1 cellular context compared by ENCODE assay signal in the genomic region with DNA sequence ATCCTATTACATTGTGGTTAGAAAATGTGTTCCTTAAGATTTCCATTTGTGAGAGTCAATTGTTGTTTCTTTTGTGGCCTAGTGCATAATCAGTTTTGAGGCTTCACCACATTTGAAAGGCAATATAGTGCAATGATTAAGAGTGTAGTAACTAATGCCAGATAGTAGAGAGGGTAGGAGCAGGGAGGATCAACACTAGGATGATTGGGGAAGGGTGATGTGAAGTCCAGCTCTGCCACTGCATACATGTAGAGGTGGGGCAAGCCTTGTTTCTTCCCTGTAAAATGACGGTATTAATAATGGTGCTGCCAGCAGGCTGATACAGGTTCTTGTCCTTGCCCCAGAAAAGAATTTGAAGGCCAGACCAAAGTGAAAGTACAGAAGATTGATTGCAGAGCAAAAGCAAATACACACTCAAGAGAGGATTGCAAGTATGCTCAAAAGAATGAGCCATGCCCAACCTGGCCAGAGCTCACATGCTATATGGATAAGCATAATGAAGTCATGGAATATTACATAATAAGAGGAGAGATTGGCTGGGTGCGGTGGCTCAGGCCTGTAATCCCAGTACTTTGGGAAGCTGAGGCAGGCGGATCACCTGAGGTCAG.
TF ChIP-seq lines count a peak whose summit lies in the region.

No MANE protein-coding gene starts in this region.

TF ChIP-seq in H1, 55 proteins besides CTCF, POLR2A, EP300 and RAD21:
- TF ChIP-seq CBX8 (IDR thresholded peaks at IDR 0.05; ENCODE audit: borderline replicate concordance, low read depth, low read length) (no peak), EZH2 (IDR thresholded peaks at IDR 0.05; ENCODE audit: low read depth, low read length, severe bottlenecking) (no peak), CBX5 (IDR thresholded peaks at IDR 0.05; ENCODE audit: low read depth, low read length) (no peak), TEAD4 (IDR thresholded peaks at IDR 0.05; ENCODE audit: low read depth, low read length) (no peak), KDM1A (IDR thresholded peaks at IDR 0.05; ENCODE audit: borderline replicate concordance, low read length) (no peak), SP2 (IDR thresholded peaks at IDR 0.05; ENCODE audit: low read length) (no peak), POLR2AphosphoS5 (IDR thresholded peaks at IDR 0.05; ENCODE audit: low read depth, low read length) (no peak), SUZ12 (IDR thresholded peaks at IDR 0.05; ENCODE audit: low read length) (no peak)
- TF ChIP-seq, protein P1, sequence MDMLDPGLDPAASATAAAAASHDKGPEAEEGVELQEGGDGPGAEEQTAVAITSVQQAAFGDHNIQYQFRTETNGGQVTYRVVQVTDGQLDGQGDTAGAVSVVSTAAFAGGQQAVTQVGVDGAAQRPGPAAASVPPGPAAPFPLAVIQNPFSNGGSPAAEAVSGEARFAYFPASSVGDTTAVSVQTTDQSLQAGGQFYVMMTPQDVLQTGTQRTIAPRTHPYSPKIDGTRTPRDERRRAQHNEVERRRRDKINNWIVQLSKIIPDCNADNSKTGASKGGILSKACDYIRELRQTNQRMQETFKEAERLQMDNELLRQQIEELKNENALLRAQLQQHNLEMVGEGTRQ (IDR thresholded peaks at IDR 0.05; ENCODE audit: low read length): no peak
